ENCODE assay signal across 13 cellular contexts in the genomic region with DNA sequence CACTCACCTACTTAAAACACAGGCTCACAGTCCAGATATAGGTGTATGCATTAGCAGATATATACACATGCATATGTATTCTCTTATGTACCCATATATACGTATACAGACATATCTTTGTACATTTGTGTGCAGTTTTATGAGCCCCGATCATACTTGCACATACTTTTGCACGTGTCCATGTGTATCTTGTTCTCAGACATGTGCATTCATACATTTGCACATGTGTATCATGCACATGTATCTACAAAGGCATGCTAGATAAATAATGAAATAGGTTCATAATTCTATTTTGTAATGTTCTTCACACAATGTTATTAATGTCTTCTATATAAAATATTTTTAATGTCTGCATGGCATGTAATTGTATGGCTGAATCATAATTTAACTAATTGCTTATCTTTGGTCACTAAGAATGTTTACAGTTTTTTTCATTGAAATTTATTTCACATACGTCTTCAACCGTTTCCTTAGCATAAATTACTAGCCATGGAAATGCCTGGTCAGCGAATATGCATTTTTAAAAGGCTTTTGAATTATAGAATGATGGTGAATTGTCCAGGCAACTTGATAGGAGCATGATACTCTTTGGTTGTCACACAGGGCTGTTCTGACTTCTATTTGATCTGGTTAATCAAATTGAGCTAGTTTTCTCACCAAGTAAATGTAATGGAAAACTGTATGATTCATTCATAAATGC. TPM values are rescaled to one million over a fixed set of nuclear protein-coding genes. Genes with fewer than 3 reads are reported as not detected.
A peak's percentile ranks its signal among the peaks of the same experiment; 100 is the strongest.
DNase-seq lines count a peak whose midpoint lies in the region; ATAC-seq and TF ChIP-seq lines count a peak whose summit lies in the region.
"Had no signal": no experiment of that assay in that cellular context is flagged by ENCODE, and none has a peak within 500 bp of the region (broad histone marks: within the 10 kb centered on the region; RNA-seq: fewer than 3 reads in every experiment).

No MANE protein-coding gene starts in this region.

- peaks cover 56% of the 10 kb centered on the region for H3K36me3 Mint-ChIP-seq in activated naive CD8-positive, alpha-beta T cell treated with anti-CD3 and anti-CD28 coated beads, Interleukin-2, amount 50 U/mL, for 24 hours (ENCODE audit: low read depth)
- peaks cover 9 to 45% (median 12%) of the 10 kb centered on the region in 3 donors for H3K36me3 Mint-ChIP-seq in naive thymus-derived CD8-positive, alpha-beta T cell

- H3K79me2 ChIP-seq in ACC112 (ENCODE audit: control insufficient read depth, insufficient read depth, low read length, unreplicated experiment): peaks cover 63% of the 10 kb centered on the region
- peaks cover 39% of the 10 kb centered on the region for H3K79me2 ChIP-seq in DOHH2 (ENCODE audit: control insufficient read depth, low read length)

- H3K4me2 ChIP-seq in DOHH2 (ENCODE audit: low read length): 0 out of 2 replicates have a peak overlapping the region, but pooled peaks have one; percentile 67

- H3K4me1 ChIP-seq in ACC112 (ENCODE audit: control insufficient read depth, insufficient read depth, low read length, unreplicated experiment) (peaks cover 23% of the 10 kb centered on the region), DOHH2 (ENCODE audit: control insufficient read depth, low read length) (peaks cover 17% of the 10 kb centered on the region)

- H3K4me3 Mint-ChIP-seq in activated naive CD8-positive, alpha-beta T cell treated with anti-CD3 and anti-CD28 coated beads, Interleukin-2, amount 50 U/mL, for 24 hours: peak overlapping the region; percentile 98
- H3K4me3 Mint-ChIP-seq in naive thymus-derived CD8-positive, alpha-beta T cell: peak overlapping the region; percentile 93 to 100 (median 96)

- H3K27me3 Mint-ChIP-seq in activated naive CD8-positive, alpha-beta T cell treated with anti-CD3 and anti-CD28 coated beads, Interleukin-2, amount 50 U/mL, for 24 hours: no peaks in the 10 kb centered on the region
- no peaks in the 10 kb centered on the region for H3K27me3 Mint-ChIP-seq in naive thymus-derived CD8-positive, alpha-beta T cell

- H3K4me1 Mint-ChIP-seq in activated naive CD8-positive, alpha-beta T cell treated with anti-CD3 and anti-CD28 coated beads, Interleukin-2, amount 50 U/mL, for 24 hours: peaks cover 79% of the 10 kb centered on the region
- peaks cover 28 to 80% (median 76%) of the 10 kb centered on the region in 4 donors for H3K4me1 Mint-ChIP-seq in naive thymus-derived CD8-positive, alpha-beta T cell

- POLR2A ChIA-PET in naive thymus-derived CD8-positive, alpha-beta T cell (lab: Charles Lee): interaction anchor here (0.6 to 4.6 kb wide), 8 partner anchors 9 to 139 kb away, joined by 3 to 119 read pairs (median 8); a partner anchor contains a TSS

- no peak for ATAC-seq in activated naive CD8-positive, alpha-beta T cell treated with anti-CD3 and anti-CD28 coated beads, Interleukin-2, amount 50 U/mL, for 24 hours
- ATAC-seq in naive thymus-derived CD8-positive, alpha-beta T cell: no peak
- ATAC-seq in GM18502 (IDR thresholded peaks at IDR 0.05; ENCODE audit: poor library complexity, unreplicated experiment): no peak
- ATAC-seq in HG02981 (IDR thresholded peaks at IDR 0.05; ENCODE audit: unreplicated experiment): no peak

- H3K27ac Mint-ChIP-seq in activated naive CD8-positive, alpha-beta T cell treated with anti-CD3 and anti-CD28 coated beads, Interleukin-2, amount 50 U/mL, for 24 hours: peak overlapping the region; percentile 99
- H3K27ac Mint-ChIP-seq in naive thymus-derived CD8-positive, alpha-beta T cell: peak overlapping the region; percentile 73 to 100 (median 98)
- H3K27ac Mint-ChIP-seq: neural progenitor cell had no signal

- no peak for TF ChIP-seq CTCF in DOHH2 (IDR thresholded peaks at IDR 0.05; ENCODE audit: low read depth, low read length, poor library complexity, severe bottlenecking)
- no peak for TF ChIP-seq CTCF in brain microvascular endothelial cell (IDR thresholded peaks at IDR 0.05; ENCODE audit: low read depth, low read length, missing control alignments)

- no peaks in the 10 kb centered on the region for H3K9me2 ChIP-seq in DOHH2 (replicated peaks; ENCODE audit: control insufficient read depth, low read length)

- H3K36me3 ChIP-seq in ACC112 (ENCODE audit: insufficient read depth, low read length) (no peaks in the 10 kb centered on the region; the same call in 1 of the 2 replicates), DOHH2 (ENCODE audit: control insufficient read depth, low read length) (no peaks in the 10 kb centered on the region), brain microvascular endothelial cell (replicated peaks) (peaks cover 2% of the 10 kb centered on the region)
- H3K36me3 ChIP-seq: neural progenitor cell had no signal

- H2AFZ ChIP-seq in ACC112 (ENCODE audit: low read length, unreplicated experiment): no peak overlapping the region
- H2AFZ ChIP-seq: neural progenitor cell had no signal

- no peaks in the 10 kb centered on the region for H3K27me3 ChIP-seq in ACC112 (ENCODE audit: insufficient read depth, low read length)
- H3K27me3 ChIP-seq in DOHH2 (ENCODE audit: control insufficient read depth, low read length): peaks cover 9% of the 10 kb centered on the region; the same call in 1 of the 2 replicates
- no peaks in the 10 kb centered on the region for H3K27me3 ChIP-seq in brain microvascular endothelial cell (replicated peaks)

- H3K9me3 ChIP-seq in DOHH2 (ENCODE audit: control insufficient read depth, insufficient read depth, low read length): no peaks in the 10 kb centered on the region

- H3K4me3 ChIP-seq in ACC112 (ENCODE audit: low read depth, low read length) (peak overlapping the region; percentile 88), DOHH2 (ENCODE audit: low read length) (no peak overlapping the region), brain microvascular endothelial cell (ENCODE audit: low read depth, low read length) (no peak overlapping the region)

- in situ Hi-C loops in brain microvascular endothelial cell (cut with HindIII; ENCODE audit: low pct_ligation_motif_present, low sequenced_read_pairs): no loop called here

- H4K20me1 ChIP-seq in DOHH2 (ENCODE audit: control insufficient read depth, insufficient read depth, low read depth, low read length): no peaks in the 10 kb centered on the region; the same call in 1 of the 2 replicates

- no peaks in the 10 kb centered on the region for H3K9me3 Mint-ChIP-seq in activated naive CD8-positive, alpha-beta T cell treated with anti-CD3 and anti-CD28 coated beads, Interleukin-2, amount 50 U/mL, for 24 hours
- no peaks in the 10 kb centered on the region for H3K9me3 Mint-ChIP-seq in naive thymus-derived CD8-positive, alpha-beta T cell

- peaks cover 7% of the 10 kb centered on the region for H3F3A ChIP-seq in DOHH2 (ENCODE audit: control insufficient read depth, insufficient read depth)

- no peak for DNase-seq in activated naive CD8-positive, alpha-beta T cell treated with anti-CD3 and anti-CD28 coated beads, Interleukin-2, amount 50 U/mL, for 24 hours
- no peak for DNase-seq in naive thymus-derived CD8-positive, alpha-beta T cell
- DNase-seq in brain microvascular endothelial cell: no peak
- DNase-seq in T-helper 9 cell: no peak
- DNase-seq: activated CD4-positive, alpha-beta T cell treated with anti-CD3 and anti-CD28 coated beads, Interleukin-2, amount 50 U/mL, for 1 hour; H7; NCI-H226; Right ventricle myocardium superior had no signal

- H3K27ac ChIP-seq in ACC112 (ENCODE audit: low read depth, low read length): no peak overlapping the region
- H3K27ac ChIP-seq in DOHH2 (ENCODE audit: low read depth, low read length): no peak overlapping the region
- H3K27ac ChIP-seq in brain microvascular endothelial cell: no peak overlapping the region
- H3K27ac ChIP-seq: neural progenitor cell had no signal

RNA-seq across cellular contexts. Expression of a gene that starts 2.6 kb away (rescaled TPM):
- 100 to 1,000 TPM; 123 to 125 TPM for total RNA-seq in naive thymus-derived CD8-positive, alpha-beta T cell
- polyA plus RNA-seq in naive thymus-derived CD8-positive, alpha-beta T cell: 100 to 1,000 TPM; 102 to 144 (median 127) TPM
